Comparison of ENCODE assay signal across 11 cellular contexts in the genomic region with DNA sequence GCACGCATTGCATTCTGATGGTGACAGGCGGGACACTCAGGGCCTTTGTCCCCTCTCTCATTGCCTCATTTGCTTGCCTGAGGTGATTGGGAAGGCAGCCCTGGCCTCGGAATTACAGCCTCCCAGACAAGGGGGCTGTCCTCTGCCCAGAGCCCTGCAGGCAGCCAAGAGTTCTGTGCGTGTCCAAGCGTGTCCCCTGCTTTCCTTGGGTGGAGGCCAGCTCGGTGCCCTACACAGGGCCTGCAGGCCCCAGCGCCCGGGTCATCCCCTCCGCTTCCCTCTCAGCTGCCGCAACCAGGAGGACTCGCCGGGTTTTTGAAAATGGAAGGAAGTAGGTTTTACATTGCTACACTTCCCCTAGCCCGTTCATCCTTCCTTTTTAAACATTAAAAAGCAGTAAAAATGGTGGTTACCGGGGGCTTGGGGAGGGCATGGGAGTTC. TPM values are rescaled to one million over a fixed set of nuclear protein-coding genes. Genes with fewer than 3 reads are reported as not detected.
DNase-seq lines count a peak whose midpoint lies in the region; ATAC-seq lines count a peak whose summit lies in the region.
"Had no signal": no experiment of that assay in that cellular context is flagged by ENCODE, and none has a peak within 500 bp of the region (broad histone marks: within the 10 kb centered on the region; RNA-seq: fewer than 3 reads in every experiment).

No MANE protein-coding gene starts in this region.

- whole genome bisulfite sequencing in right cardiac atrium, result 54% methylated on average over 14 of the region's 14 CpGs

- intact Hi-C loops in right cardiac atrium (cut with DNase I), result no loop called here

- DNase-seq in Kasumi-1 (lab: John Stamatoyannopoulos, UW) (peak; percentile 76 to 84), astrocyte of the hippocampus (ENCODE audit: low read depth, low spot score) (peak; percentile 31), right cardiac atrium (peak; percentile 78 to 92 (median 90)), NCI-H1930 (lab: John Stamatoyannopoulos, UW) (no peak)
- DNase-seq: activated gamma-delta T cell treated with Interleukin-2 at 50 U/mL for 16 hours, MG63, OCI-M1, uterus had no signal

- H3K27me3 ChIP-seq in right cardiac atrium (ENCODE audit: control insufficient read depth, insufficient read depth), result no peaks in the 10 kb centered on the region
- H3K27me3 ChIP-seq: MG63, uterus had no signal

- peak overlapping the region; percentile 26 for H3K27ac ChIP-seq in right cardiac atrium (ENCODE audit: low read length)
- H3K27ac ChIP-seq: uterus had no signal

- no peak overlapping the region for H3K4me3 Mint-ChIP-seq in stimulated activated memory B cell treated with anti-CD40 and anti-IgM and Interleukin-4, amounts not matched to agents 10 μg/mL and 1 μg/mL and 100 μg/mL, for 72 hours

- no peaks in the 10 kb centered on the region for H3K9me3 Mint-ChIP-seq in stimulated activated memory B cell treated with anti-CD40 and anti-IgM and Interleukin-4, amounts not matched to agents 10 μg/mL and 1 μg/mL and 100 μg/mL, for 72 hours

- ATAC-seq in right cardiac atrium (peak; percentile 66 to 71), HG02610 (IDR thresholded peaks at IDR 0.05; ENCODE audit: unreplicated experiment) (no peak), HG03095 (IDR thresholded peaks at IDR 0.05; ENCODE audit: unreplicated experiment) (no peak)
- no peak for ATAC-seq in stimulated activated memory B cell treated with anti-CD40 and anti-IgM and Interleukin-4, amounts not matched to agents 10 μg/mL and 1 μg/mL and 100 μg/mL, for 72 hours

- peaks cover 63% of the 10 kb centered on the region for H3K4me1 Mint-ChIP-seq in stimulated activated memory B cell treated with anti-CD40 and anti-IgM and Interleukin-4, amounts not matched to agents 10 μg/mL and 1 μg/mL and 100 μg/mL, for 72 hours

- no peaks in the 10 kb centered on the region for H3K9me3 ChIP-seq in right cardiac atrium (ENCODE audit: control insufficient read depth, low read length)
- H3K9me3 ChIP-seq: MG63, uterus had no signal

- peaks cover 28% of the 10 kb centered on the region for H3K4me1 ChIP-seq in right cardiac atrium (ENCODE audit: control insufficient read depth, insufficient read depth, low read length)
- H3K4me1 ChIP-seq: uterus had no signal

- no peak overlapping the region for H3K4me3 ChIP-seq in right cardiac atrium (ENCODE audit: low read length)
- H3K4me3 ChIP-seq: MG63, uterus had no signal

- H3K27ac Mint-ChIP-seq in stimulated activated memory B cell treated with anti-CD40 and anti-IgM and Interleukin-4, amounts not matched to agents 10 μg/mL and 1 μg/mL and 100 μg/mL, for 72 hours, result peak overlapping the region; percentile 46

- peaks cover 4% of the 10 kb centered on the region for H3K36me3 Mint-ChIP-seq in stimulated activated memory B cell treated with anti-CD40 and anti-IgM and Interleukin-4, amounts not matched to agents 10 μg/mL and 1 μg/mL and 100 μg/mL, for 72 hours

- no peaks in the 10 kb centered on the region for H3K27me3 Mint-ChIP-seq in stimulated activated memory B cell treated with anti-CD40 and anti-IgM and Interleukin-4, amounts not matched to agents 10 μg/mL and 1 μg/mL and 100 μg/mL, for 72 hours

RNA-seq across cellular contexts. Expression of gene GRAMD4, which starts 1.9 kb away (rescaled TPM):
- total RNA-seq in right cardiac atrium, result 100 to 1,000 TPM in 1 of 4 donors, 10 to 100 TPM in 3; 74.3 to 106 (median 88.5) TPM
- 31.6 TPM for polyA plus RNA-seq in right cardiac atrium

Comparison
In these comparisons a context has a peak if more than half of its experiments do, and no peak if none do; other contexts are left out.
1. DNase-seq: peak in Kasumi-1 (2 of 2), astrocyte of the hippocampus (single experiment) and right cardiac atrium (3 of 3); none in NCI-H1930 (0 of 2).
2. ATAC-seq: peak in right cardiac atrium (2 of 2); none in stimulated activated memory B cell treated with anti-CD40 and anti-IgM and Interleukin-4, amounts not matched to agents 10 μg/mL and 1 μg/mL and 100 μg/mL, for 72 hours (single experiment), HG02610 (single experiment) and HG03095 (single experiment).